In genomic region chr1:2643414-2644077, GRCh38 we compare ENCODE assay signal across 8 cellular contexts. TPM values are rescaled to one million over a fixed set of nuclear protein-coding genes. Genes with fewer than 3 reads are reported as not detected.
A peak's percentile ranks its signal among the peaks of the same experiment; 100 is the strongest.
DNase-seq lines count a peak whose midpoint lies in the region; ATAC-seq, FAIRE-seq and TF ChIP-seq lines count a peak whose summit lies in the region.

No MANE protein-coding gene starts in this region.

- ATAC-seq in CD4-positive, CD25-positive, alpha-beta regulatory T cell (ENCODE audit: low read depth in 2 of 2), result no peak
- ATAC-seq in GM21390 (IDR thresholded peaks at IDR 0.05; ENCODE audit: unreplicated experiment), result no peak

- H3K9ac ChIP-seq in Loucy (ENCODE audit: low read depth, low read length, poor library complexity, severe bottlenecking) (no peak overlapping the region), H1 (replicated peaks in 1 of 4; ENCODE audit: extremely low read depth in 1 of 4, low read depth in 3 of 4, low read length in 3 of 4) (no peak overlapping the region), neuronal stem cell (ENCODE audit: low read depth, low read length, poor library complexity) (peak overlapping the region; percentile 77)

- no peak overlapping the region for H3K23ac ChIP-seq in H1 (ENCODE audit: insufficient read length)
- H3K23ac ChIP-seq in neuronal stem cell (ENCODE audit: low read depth, low read length, poor library complexity), result no peak overlapping the region

- H3K4me1 Mint-ChIP-seq in CD4-positive, CD25-positive, alpha-beta regulatory T cell, result peaks cover 0 to 16% (median 4%) of the 10 kb centered on the region in 4 donors

- peaks cover 0 to 10% (median 6%) of the 10 kb centered on the region in 7 donors for H3K9me3 Mint-ChIP-seq in CD4-positive, CD25-positive, alpha-beta regulatory T cell

- H2AFZ ChIP-seq in Loucy (ENCODE audit: low read length) (no peak overlapping the region), H1 (ENCODE audit: low read length) (peak overlapping the region; percentile 78), neuronal stem cell (ENCODE audit: low read length) (peak overlapping the region; percentile 99)

- no peak for DNase-seq in CD4-positive, CD25-positive, alpha-beta regulatory T cell
- DNase-seq in H1 (ENCODE audit: low read depth in 1 of 2, low spot score in 2 of 2), result no peak
- DNase-seq in neuronal stem cell (ENCODE audit: low spot score), result no peak
- no peak for DNase-seq in NCI-H524 (lab: John Stamatoyannopoulos, UW)
- DNase-seq in NCI-H2196 treated with DMSO at 0.1 percent for 48 hours (lab: John Stamatoyannopoulos, UW; ENCODE audit: unreplicated experiment), result no peak
- DNase-seq in islet precursor cell, result no peak

- POLR2A ChIA-PET in H1 (lab: Charles Lee; ENCODE audit: partially characterized antibody), result interaction anchor here (1.5 kb wide), 1 partner anchor 58 kb away, joined by 5 read pairs; no protein-coding TSS in a partner anchor

- H3F3A ChIP-seq in Loucy (ENCODE audit: low read depth), result no peaks in the 10 kb centered on the region

- H2BK5ac ChIP-seq in H1 (ENCODE audit: low read depth, low read length) (no peak overlapping the region), neuronal stem cell (ENCODE audit: low read length) (peak overlapping the region; percentile 90)

- peaks cover 5% of the 10 kb centered on the region for H3K36me3 Mint-ChIP-seq in CD4-positive, CD25-positive, alpha-beta regulatory T cell

- no peaks in the 10 kb centered on the region for H3K79me1 ChIP-seq in H1 (ENCODE audit: low read depth, low read length)
- peaks cover 13% of the 10 kb centered on the region for H3K79me1 ChIP-seq in neuronal stem cell (ENCODE audit: low read depth, low read length)

- H3K18ac ChIP-seq in H1 (ENCODE audit: extremely low read depth, low read length) (no peak overlapping the region; the same call in 1 of the 2 replicates), neuronal stem cell (ENCODE audit: low read length) (peak overlapping the region; percentile 83)

- no peak overlapping the region for H2BK20ac ChIP-seq in H1 (ENCODE audit: low read length)

- WGBS in H1 (ENCODE audit: extremely low coverage in 1 of 2, insufficient coverage in 1 of 2, insufficient read length in 1 of 2, insufficient replicate concordance in 2 of 2, low coverage in 1 of 2, low lambda C conversion rate in 2 of 2, missing lambda C conversion rate in 1 of 2), 2 experiments, result 19% methylated on average over 22 of the region's 24 CpGs; no CpG with 5 or more reads in 1 of the 2 experiments
- no CpG with 5 or more reads among the region's 24 CpGs for WGBS in neuronal stem cell (ENCODE audit: extremely low coverage in 2 of 2, insufficient read length in 2 of 2, insufficient replicate concordance in 1 of 2), 2 donors

- peaks cover 6% of the 10 kb centered on the region; the same call in 1 of the 2 replicates for H3K79me2 ChIP-seq in Loucy (ENCODE audit: insufficient read depth, low read length)
- no peaks in the 10 kb centered on the region; a peak in 1 of 4 replicates for H3K79me2 ChIP-seq in H1 (ENCODE audit: control insufficient read depth in 1 of 2, insufficient read depth in 2 of 2, low read length in 2 of 2)

- TF ChIP-seq CTCF in Loucy (conservative IDR thresholded peaks at IDR 0.05; ENCODE audit: low read length), result no peak
- no peak for TF ChIP-seq CTCF in H1 (IDR thresholded peaks at IDR 0.05; ENCODE audit: control extremely low read depth in 1 of 3, insufficient read depth in 1 of 3, low read depth in 1 of 3, low read length in 3 of 3)

- H2BK120ac ChIP-seq in H1 (replicated peaks; ENCODE audit: low read depth, low read length), result no peak overlapping the region
- H2BK120ac ChIP-seq in neuronal stem cell (ENCODE audit: low read depth, low read length), result no peak overlapping the region

- no peaks in the 10 kb centered on the region for H3K36me3 ChIP-seq in CD4-positive, CD25-positive, alpha-beta regulatory T cell (ENCODE audit: control insufficient read depth, insufficient read depth, low read length)
- H3K36me3 ChIP-seq in Loucy (ENCODE audit: insufficient read depth, low read length) (no peaks in the 10 kb centered on the region), H1 (ENCODE audit: control insufficient read depth in 2 of 4, insufficient read depth in 4 of 4, low read length in 3 of 4) (no peaks in the 10 kb centered on the region), neuronal stem cell (replicated peaks in 1 of 2; ENCODE audit: control insufficient read depth in 2 of 2, insufficient read depth in 2 of 2, low read length in 2 of 2) (no peaks in the 10 kb centered on the region)

- no peak overlapping the region for H4K8ac ChIP-seq in H1 (ENCODE audit: extremely low read depth, insufficient read depth, low read length)
- no peak overlapping the region for H4K8ac ChIP-seq in neuronal stem cell (ENCODE audit: low read depth, low read length)

- no peaks in the 10 kb centered on the region for H3K9me2 ChIP-seq in Loucy (replicated peaks; ENCODE audit: low read depth, low read length)

- TF ChIP-seq RAD21 in H1 (IDR thresholded peaks at IDR 0.05 in 1 of 2, conservative IDR thresholded peaks at IDR 0.05 in 1 of 2; ENCODE audit: low read depth in 2 of 2, low read length in 2 of 2), result no peak

- H2BK15ac ChIP-seq in H1 (ENCODE audit: low read length) (no peak overlapping the region), neuronal stem cell (ENCODE audit: low read length) (peak overlapping the region; percentile 78)

- no peak overlapping the region for H3K4ac ChIP-seq in H1 (replicated peaks; ENCODE audit: insufficient read length, low read depth, low read length)
- H3K4ac ChIP-seq in neuronal stem cell (ENCODE audit: low read length), result no peak overlapping the region

- H3K14ac ChIP-seq in H1 (ENCODE audit: insufficient read length) (no peak overlapping the region), neuronal stem cell (ENCODE audit: low read length) (peak overlapping the region; percentile 17)

- no peak for TF ChIP-seq POLR2A in H1 (IDR thresholded peaks at IDR 0.05; ENCODE audit: control extremely low read depth in 1 of 2, low read depth in 2 of 2, low read length in 2 of 2)

- H3K4me3 ChIP-seq in CD4-positive, CD25-positive, alpha-beta regulatory T cell (ENCODE audit: low read depth, low read length), result no peak overlapping the region
- H3K4me3 ChIP-seq in Loucy (ENCODE audit: low read length, poor library complexity, severe bottlenecking) (peak overlapping the region; percentile 86), H1 (ENCODE audit: extremely low read depth in 1 of 4, insufficient read depth in 2 of 4, low read depth in 3 of 4, low read length in 4 of 4) (peak overlapping the region; percentile 51 to 79 (median 76)), neuronal stem cell (ENCODE audit: low read length in 2 of 2) (peak overlapping the region; percentile 75 to 77)

- H3K27ac ChIP-seq in CD4-positive, CD25-positive, alpha-beta regulatory T cell (ENCODE audit: insufficient read depth, low read length, poor library complexity, severe bottlenecking), result no peak overlapping the region
- H3K27ac ChIP-seq in H1 (ENCODE audit: low read depth, low read length), result no peak overlapping the region
- H3K27ac ChIP-seq in neuronal stem cell (replicated peaks; ENCODE audit: low read length), result no peak overlapping the region

- no peak for FAIRE-seq in H1 (lab: Jason Lieb, UNC)

- H3K4me2 ChIP-seq in Loucy (ENCODE audit: low read depth, low read length, poor library complexity, severe bottlenecking) (peak overlapping the region; percentile 96), H1 (ENCODE audit: insufficient read depth in 1 of 2, low read depth in 2 of 2, low read length in 2 of 2) (peak overlapping the region; percentile 77 to 87), neuronal stem cell (ENCODE audit: insufficient read depth, low read length, poor library complexity, severe bottlenecking) (peak overlapping the region; percentile 96)

- no peak overlapping the region for H4K5ac ChIP-seq in H1 (ENCODE audit: insufficient read length, low read depth, low read length)

- peaks cover 11% of the 10 kb centered on the region; the same call in 1 of the 2 replicates for H3K23me2 ChIP-seq in H1 (ENCODE audit: low read depth, low read length)

- no peak overlapping the region for H3K56ac ChIP-seq in H1 (replicated peaks; ENCODE audit: insufficient read length, low read depth, low read length)

- peak overlapping the region; percentile 68 to 92 (median 80) for H3K4me3 Mint-ChIP-seq in CD4-positive, CD25-positive, alpha-beta regulatory T cell

- H4K20me1 ChIP-seq in Loucy (ENCODE audit: insufficient read depth, low read length, poor library complexity, severe bottlenecking) (peaks cover 4% of the 10 kb centered on the region), H1 (replicated peaks in 1 of 2; ENCODE audit: control insufficient read depth in 1 of 2, insufficient read depth in 2 of 2, low read length in 2 of 2) (peaks cover 0 to 7% of the 10 kb centered on the region in 2 experiments)

- peaks cover 22% of the 10 kb centered on the region for H3K4me1 ChIP-seq in CD4-positive, CD25-positive, alpha-beta regulatory T cell (ENCODE audit: control insufficient read depth, insufficient read depth, low read length, poor library complexity, severe bottlenecking)
- H3K4me1 ChIP-seq in Loucy (ENCODE audit: insufficient read depth, low read length, poor library complexity, severe bottlenecking) (peaks cover 8% of the 10 kb centered on the region), H1 (replicated peaks in 1 of 4; ENCODE audit: control insufficient read depth in 3 of 4, insufficient read depth in 4 of 4, low read length in 3 of 4) (peaks cover 0 to 13% (median 11%) of the 10 kb centered on the region in 4 experiments; a peak in 5 of 7 replicates), neuronal stem cell (ENCODE audit: control insufficient read depth in 2 of 2, insufficient read depth in 1 of 2, low read depth in 1 of 2, low read length in 2 of 2) (peaks cover 5 to 11% of the 10 kb centered on the region in 2 donors)

- no peak overlapping the region for H2BK12ac ChIP-seq in H1 (ENCODE audit: low read depth, low read length)
- peak overlapping the region; percentile 58 for H2BK12ac ChIP-seq in neuronal stem cell (ENCODE audit: low read length)

- TF ChIP-seq EP300 in H1 (IDR thresholded peaks at IDR 0.05; ENCODE audit: borderline replicate concordance in 1 of 2, low read depth in 2 of 2, low read length in 2 of 2), result no peak

- peaks cover 1% of the 10 kb centered on the region for H3K27me3 ChIP-seq in CD4-positive, CD25-positive, alpha-beta regulatory T cell (ENCODE audit: control insufficient read depth, insufficient read depth, low read length)
- no peaks in the 10 kb centered on the region for H3K27me3 ChIP-seq in Loucy (ENCODE audit: insufficient read depth, low read length, poor library complexity, severe bottlenecking)
- H3K27me3 ChIP-seq in H1 (replicated peaks in 1 of 4; ENCODE audit: control insufficient read depth in 3 of 4, extremely low read depth in 1 of 4, insufficient read depth in 3 of 4, low read length in 3 of 4), result peaks cover 0 to 3% (median under 1%) of the 10 kb centered on the region in 4 experiments; a peak in 2 of 7 replicates
- peaks cover 0 to 12% (median 0%) of the 10 kb centered on the region in 3 experiments for H3K27me3 ChIP-seq in neuronal stem cell (ENCODE audit: control insufficient read depth in 3 of 3, insufficient read depth in 3 of 3, low read depth in 1 of 3, low read length in 3 of 3)

- CTCF ChIA-PET in H1 (lab: Charles Lee; ENCODE audit: partially characterized antibody), result interaction anchor here (0.6 to 1.4 kb wide), 2 partner anchors 26 to 82 kb away, joined by 3 to 4 read pairs; no protein-coding TSS in a partner anchor

- H4K91ac ChIP-seq in H1 (replicated peaks; ENCODE audit: insufficient read length, low read length) (no peak overlapping the region), neuronal stem cell (ENCODE audit: low read depth, low read length, poor library complexity) (no peak overlapping the region)

- H2AK5ac ChIP-seq in H1 (ENCODE audit: low read depth, low read length) (no peak overlapping the region), neuronal stem cell (ENCODE audit: low read depth, low read length) (peak overlapping the region; percentile 70)

- no peaks in the 10 kb centered on the region for H3K27me3 Mint-ChIP-seq in CD4-positive, CD25-positive, alpha-beta regulatory T cell

- H3K27ac Mint-ChIP-seq in CD4-positive, CD25-positive, alpha-beta regulatory T cell, result peak overlapping the region in 2 of 3 donors; percentile 23 to 83

- peaks cover 13 to 25% of the 10 kb centered on the region in 2 experiments for H3K9me3 ChIP-seq in CD4-positive, CD25-positive, alpha-beta regulatory T cell (ENCODE audit: control insufficient read depth in 2 of 2, low read length in 2 of 2)
- H3K9me3 ChIP-seq in Loucy (ENCODE audit: insufficient read depth, low read depth, low read length) (no peaks in the 10 kb centered on the region; the same call in 1 of the 2 replicates), H1 (ENCODE audit: insufficient read depth in 2 of 2, low read depth in 1 of 2, low read length in 1 of 2) (peaks cover 9 to 20% of the 10 kb centered on the region in 2 experiments), neuronal stem cell (replicated peaks in 1 of 2; ENCODE audit: control insufficient read depth in 2 of 2, insufficient read depth in 1 of 2, low read depth in 1 of 2, low read length in 2 of 2) (peaks cover 0 to 9% of the 10 kb centered on the region in 2 donors)

RNA-seq across cellular contexts. Expression of gene MMEL1, which starts 10.7 kb away (rescaled TPM):
- total RNA-seq in CD4-positive, CD25-positive, alpha-beta regulatory T cell, result 0.79 TPM
- 10 to 100 TPM; 11.7 to 18.1 (median 15.4) TPM for polyA plus RNA-seq in CD4-positive, CD25-positive, alpha-beta regulatory T cell
- 0.91 TPM in 1 of 2 replicates, not detected in the other for total RNA-seq in H1 (2021; fragmentation: NEBNext Ultra II Directional; extraction: Animal tissue kit (Norgen Biotek cat#: 25700))
- 1.7 and 4.0 TPM in 2 replicates for polyA plus RNA-seq in H1 (2011; rRNA removed)
- polyA plus RNA-seq in H1 (2011; cell fraction: cytosol; rRNA removed), result 2.4 TPM
- 9.8 TPM for polyA plus RNA-seq in H1 (2011; cell fraction: nucleus; rRNA removed)
- polyA plus RNA-seq in H1 (2012, experiment 1 of 2), result 0.18 to 1.4 TPM (median 1.2 TPM) in 4 replicates
- 1.3 TPM for polyA plus RNA-seq in H1 (2012, experiment 2 of 2)
- 1.2 TPM for polyA plus RNA-seq in H1 (2013, experiment 1 of 2)
- polyA plus RNA-seq in H1 (2013, experiment 2 of 2), result 1.0 TPM
- 0.47 and 0.54 TPM in 2 replicates for polyA minus RNA-seq in H1 (2011; rRNA and poly(A)+ RNA removed)
- not detected for polyA minus RNA-seq in H1 (2011; cell fraction: cytosol; rRNA and poly(A)+ RNA removed)
- 0.70 TPM for polyA minus RNA-seq in H1 (2011; cell fraction: nucleus; rRNA and poly(A)+ RNA removed)
- 1.1 TPM for polyA plus RNA-seq in neuronal stem cell (2013, experiment 1 of 2)
- 1.4 TPM for polyA plus RNA-seq in neuronal stem cell (2013, experiment 2 of 2)

RNA-seq across cellular contexts. Expression of gene PRXL2B, which starts 57.0 kb away (rescaled TPM):
- total RNA-seq in CD4-positive, CD25-positive, alpha-beta regulatory T cell, result 24.5 TPM
- 10 to 100 TPM; 24.7 to 31.1 (median 27.2) TPM for polyA plus RNA-seq in CD4-positive, CD25-positive, alpha-beta regulatory T cell
- 44.4 and 46.0 TPM in 2 replicates for total RNA-seq in H1 (2021; fragmentation: NEBNext Ultra II Directional; extraction: Animal tissue kit (Norgen Biotek cat#: 25700))
- polyA plus RNA-seq in H1 (2011; rRNA removed), result 35.3 and 54.6 TPM in 2 replicates
- polyA plus RNA-seq in H1 (2011; cell fraction: cytosol; rRNA removed), result 39.9 TPM
- polyA plus RNA-seq in H1 (2011; cell fraction: nucleus; rRNA removed), result 87.5 TPM
- polyA plus RNA-seq in H1 (2012, experiment 1 of 2), result 35.5 to 45.3 TPM (median 42.8 TPM) in 4 replicates
- 46.9 TPM for polyA plus RNA-seq in H1 (2012, experiment 2 of 2)
- polyA plus RNA-seq in H1 (2013, experiment 1 of 2), result 27.5 TPM
- 26.7 TPM for polyA plus RNA-seq in H1 (2013, experiment 2 of 2)
- polyA minus RNA-seq in H1 (2011; rRNA and poly(A)+ RNA removed), result 15.9 and 21.5 TPM in 2 replicates
- 18.1 TPM for polyA minus RNA-seq in H1 (2011; cell fraction: cytosol; rRNA and poly(A)+ RNA removed)
- 16.7 TPM for polyA minus RNA-seq in H1 (2011; cell fraction: nucleus; rRNA and poly(A)+ RNA removed)
- 35.1 TPM for polyA plus RNA-seq in neuronal stem cell (2013, experiment 1 of 2)
- polyA plus RNA-seq in neuronal stem cell (2013, experiment 2 of 2), result 35.3 TPM
